Comparison of ENCODE assay signal across 16 cellular contexts in genomic region chr14:64114166-64114565, GRCh38.
DNase-seq lines count a peak whose midpoint lies in the region; ATAC-seq, FAIRE-seq and TF ChIP-seq lines count a peak whose summit lies in the region.
"Had no signal": no experiment of that assay in that cellular context is flagged by ENCODE, and none has a peak within 500 bp of the region (broad histone marks: within the 10 kb centered on the region; RNA-seq: fewer than 3 reads in every experiment).

No MANE protein-coding gene starts in this region.

- TF ChIP-seq CTCF in kidney (IDR thresholded peaks at IDR 0.05; ENCODE audit: borderline replicate concordance, extremely low read depth, insufficient read depth) (no peak), tibial artery (IDR thresholded peaks at IDR 0.05) (no peak)

- in situ Hi-C loops in KBM-7 (cut with MboI; ENCODE audit: low pct_unique_long_range_greater_than_20kb, low sequenced_read_pairs): no loop called here

- peaks cover 17% of the 10 kb centered on the region for H3K36me3 Mint-ChIP-seq in activated naive CD8-positive, alpha-beta T cell treated with anti-CD3 and anti-CD28 coated beads, Interleukin-2, amount 10 ng/mL, durations not matched to agents 7 days and 5 days
- H3K36me3 Mint-ChIP-seq in activated naive CD8-positive, alpha-beta T cell treated with anti-CD3 and anti-CD28 coated beads for 36 hours: peaks cover 6% of the 10 kb centered on the region

- H3K4me3 Mint-ChIP-seq in activated naive CD8-positive, alpha-beta T cell treated with anti-CD3 and anti-CD28 coated beads, Interleukin-2, amount 10 ng/mL, durations not matched to agents 7 days and 5 days: no peak overlapping the region
- H3K4me3 Mint-ChIP-seq in activated naive CD8-positive, alpha-beta T cell treated with anti-CD3 and anti-CD28 coated beads for 36 hours: no peak overlapping the region
- H3K4me3 Mint-ChIP-seq: activated T-helper 17 cell treated with anti-CD3 and anti-CD28 coated beads, Interleukin-2, amount 50 U/mL, for 72 hours; central memory CD8-positive, alpha-beta T cell had no signal

- ATAC-seq in activated naive CD8-positive, alpha-beta T cell treated with anti-CD3 and anti-CD28 coated beads, Interleukin-2, amount 10 ng/mL, durations not matched to agents 7 days and 5 days (ENCODE audit: low read depth): no peak
- no peak for ATAC-seq in GM19395 (IDR thresholded peaks at IDR 0.05; ENCODE audit: unreplicated experiment)
- ATAC-seq: activated CD4-positive, CD25-positive, alpha-beta regulatory T cell treated with anti-CD3 and anti-CD28 coated beads, Interleukin-2, amount 50 U/mL, for 24 hours; activated T-helper 17 cell treated with anti-CD3 and anti-CD28 coated beads, Interleukin-2, amount 50 U/mL, for 72 hours had no signal

- intact Hi-C loops in kidney (cut with DNase I): no loop called here
- intact Hi-C loops in tibial artery (cut with DNase I; ENCODE audit: low total_unique reads): no loop called here

- H3K27me3 ChIP-seq in tibial artery: no peaks in the 10 kb centered on the region

- POLR2A ChIA-PET in activated naive CD8-positive, alpha-beta T cell treated with anti-CD3 and anti-CD28 coated beads, Interleukin-2, amount 10 ng/mL, durations not matched to agents 7 days and 5 days (lab: Charles Lee): no interaction called here

- H3K4me1 ChIP-seq in kidney (ENCODE audit: control insufficient read depth in 1 of 2, insufficient read depth in 1 of 2, low read depth in 1 of 2, low read length in 2 of 2): peaks cover 8 to 15% of the 10 kb centered on the region in 2 donors
- H3K4me1 ChIP-seq in tibial artery: peaks cover 0 to 89% (median 29%) of the 10 kb centered on the region in 4 donors

- H3K9me3 ChIP-seq in kidney (ENCODE audit: control insufficient read depth in 1 of 2, low read length in 2 of 2): no peaks in the 10 kb centered on the region
- H3K9me3 ChIP-seq in tibial artery: no peaks in the 10 kb centered on the region

- H3K9me3 Mint-ChIP-seq in activated naive CD8-positive, alpha-beta T cell treated with anti-CD3 and anti-CD28 coated beads, Interleukin-2, amount 10 ng/mL, durations not matched to agents 7 days and 5 days: no peaks in the 10 kb centered on the region
- no peaks in the 10 kb centered on the region for H3K9me3 Mint-ChIP-seq in activated naive CD8-positive, alpha-beta T cell treated with anti-CD3 and anti-CD28 coated beads for 36 hours
- H3K9me3 Mint-ChIP-seq: activated T-helper 17 cell treated with anti-CD3 and anti-CD28 coated beads, Interleukin-2, amount 50 U/mL, for 72 hours; central memory CD8-positive, alpha-beta T cell had no signal

- no peak for DNase-seq in activated naive CD8-positive, alpha-beta T cell treated with anti-CD3 and anti-CD28 coated beads, Interleukin-2, amount 10 ng/mL, durations not matched to agents 7 days and 5 days
- no peak for DNase-seq in activated naive CD8-positive, alpha-beta T cell treated with anti-CD3 and anti-CD28 coated beads for 36 hours
- DNase-seq in amniotic epithelial cell (ENCODE audit: low read depth): peak; percentile 80
- peak; percentile 67 for DNase-seq in kidney
- DNase-seq in tibial artery: peak in 1 of 2 donors; percentile 70
- no peak for DNase-seq in KBM-7
- DNase-seq in NCI-H1417 treated with DMSO at 0.1 percent for 48 hours (lab: John Stamatoyannopoulos, UW): no peak
- DNase-seq: ACHN, DMS 273 treated with DMSO at 0.1 percent for 48 hours, NCI-H446 treated with DMSO at 0.1 percent for 48 hours had no signal

- H3K27ac Mint-ChIP-seq in activated naive CD8-positive, alpha-beta T cell treated with anti-CD3 and anti-CD28 coated beads, Interleukin-2, amount 10 ng/mL, durations not matched to agents 7 days and 5 days: peak overlapping the region; percentile 51
- no peak overlapping the region for H3K27ac Mint-ChIP-seq in activated naive CD8-positive, alpha-beta T cell treated with anti-CD3 and anti-CD28 coated beads for 36 hours

- H3K4me3 ChIP-seq in kidney (ENCODE audit: low read length in 2 of 2): no peak overlapping the region
- H3K4me3 ChIP-seq in tibial artery: no peak overlapping the region
- H3K4me3 ChIP-seq: lung had no signal

- FAIRE-seq in kidney (lab: Jason Lieb, UNC): no peak
- FAIRE-seq: frontal cortex had no signal

- peaks cover 4% of the 10 kb centered on the region for H3K4me1 Mint-ChIP-seq in activated naive CD8-positive, alpha-beta T cell treated with anti-CD3 and anti-CD28 coated beads, Interleukin-2, amount 10 ng/mL, durations not matched to agents 7 days and 5 days
- H3K4me1 Mint-ChIP-seq in activated naive CD8-positive, alpha-beta T cell treated with anti-CD3 and anti-CD28 coated beads for 36 hours: no peaks in the 10 kb centered on the region
- H3K4me1 Mint-ChIP-seq: activated T-helper 17 cell treated with anti-CD3 and anti-CD28 coated beads, Interleukin-2, amount 50 U/mL, for 72 hours; central memory CD8-positive, alpha-beta T cell had no signal

- H3K36me3 ChIP-seq in kidney (ENCODE audit: control insufficient read depth in 1 of 2, insufficient read depth in 2 of 2, low read length in 2 of 2): peaks cover 20 to 32% of the 10 kb centered on the region in 2 donors
- peaks cover 0 to 41% (median 0%) of the 10 kb centered on the region in 3 donors for H3K36me3 ChIP-seq in tibial artery

- H3K27ac ChIP-seq in kidney (ENCODE audit: low read depth in 2 of 2, low read length in 2 of 2) (peak overlapping the region in 1 of 2 donors; percentile 33), tibial artery (peak overlapping the region; percentile 71 to 77)

- H3K9ac ChIP-seq in kidney (ENCODE audit: low read length in 2 of 2): no peak overlapping the region

- H3K27me3 Mint-ChIP-seq in activated naive CD8-positive, alpha-beta T cell treated with anti-CD3 and anti-CD28 coated beads, Interleukin-2, amount 10 ng/mL, durations not matched to agents 7 days and 5 days: no peaks in the 10 kb centered on the region
- H3K27me3 Mint-ChIP-seq in activated naive CD8-positive, alpha-beta T cell treated with anti-CD3 and anti-CD28 coated beads for 36 hours: no peaks in the 10 kb centered on the region
- H3K27me3 Mint-ChIP-seq: activated T-helper 17 cell treated with anti-CD3 and anti-CD28 coated beads, Interleukin-2, amount 50 U/mL, for 72 hours; central memory CD8-positive, alpha-beta T cell had no signal

Comparison
In these comparisons a context has a peak if more than half of its experiments do, and no peak if none do; other contexts are left out.
1. DNase-seq: peak in amniotic epithelial cell (single experiment) and kidney (single experiment); none in activated naive CD8-positive, alpha-beta T cell treated with anti-CD3 and anti-CD28 coated beads, Interleukin-2, amount 10 ng/mL, durations not matched to agents 7 days and 5 days (single experiment), activated naive CD8-positive, alpha-beta T cell treated with anti-CD3 and anti-CD28 coated beads for 36 hours (single experiment), KBM-7 (single experiment) and NCI-H1417 treated with DMSO at 0.1 percent for 48 hours (single experiment).